1 cellular context compared by ENCODE assay signal in the genomic region with DNA sequence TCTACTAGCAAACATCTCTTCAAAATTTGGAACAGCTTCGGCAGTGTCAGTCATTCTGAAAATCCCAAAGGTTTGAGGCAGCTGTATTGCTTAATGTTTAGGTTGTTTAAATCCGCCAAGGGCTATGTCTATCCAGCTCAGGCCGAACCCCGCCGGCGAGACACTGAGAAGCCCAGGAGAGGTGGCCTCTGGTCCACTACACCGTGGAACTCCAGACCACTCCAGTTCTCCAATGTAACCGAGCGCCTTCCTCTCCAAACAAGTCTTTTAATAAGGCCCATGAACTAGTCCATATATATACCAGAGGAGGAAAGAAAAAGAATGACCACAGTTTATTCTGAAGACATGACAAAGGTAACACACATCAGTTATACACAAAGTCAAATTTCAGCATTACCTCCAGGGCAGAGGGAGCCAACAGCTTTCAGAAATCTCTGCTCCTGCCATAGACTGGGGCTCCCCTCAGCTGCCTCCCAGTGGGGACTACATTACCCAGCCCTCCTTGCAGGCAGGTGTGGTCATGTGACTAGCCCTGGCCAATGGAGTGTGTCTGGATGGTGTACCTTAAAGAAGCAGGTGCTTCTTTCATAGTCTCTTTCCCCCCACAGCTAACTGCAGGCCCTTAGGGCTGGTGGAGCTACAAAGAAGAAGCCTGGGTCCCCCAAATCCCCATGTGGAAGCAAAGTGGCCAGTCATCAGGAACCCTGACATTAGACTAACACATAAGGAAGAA.
TF ChIP-seq lines count a peak whose summit lies in the region.

A gene (minus strand): TSS at position 255 of the 733 bp plus-strand sequence. CDS start 201 bp downstream, at position 54.

TF ChIP-seq in GM12878, 131 proteins besides CTCF, POLR2A, EP300 and RAD21 (continued from another document):
- TF ChIP-seq, protein P1, sequence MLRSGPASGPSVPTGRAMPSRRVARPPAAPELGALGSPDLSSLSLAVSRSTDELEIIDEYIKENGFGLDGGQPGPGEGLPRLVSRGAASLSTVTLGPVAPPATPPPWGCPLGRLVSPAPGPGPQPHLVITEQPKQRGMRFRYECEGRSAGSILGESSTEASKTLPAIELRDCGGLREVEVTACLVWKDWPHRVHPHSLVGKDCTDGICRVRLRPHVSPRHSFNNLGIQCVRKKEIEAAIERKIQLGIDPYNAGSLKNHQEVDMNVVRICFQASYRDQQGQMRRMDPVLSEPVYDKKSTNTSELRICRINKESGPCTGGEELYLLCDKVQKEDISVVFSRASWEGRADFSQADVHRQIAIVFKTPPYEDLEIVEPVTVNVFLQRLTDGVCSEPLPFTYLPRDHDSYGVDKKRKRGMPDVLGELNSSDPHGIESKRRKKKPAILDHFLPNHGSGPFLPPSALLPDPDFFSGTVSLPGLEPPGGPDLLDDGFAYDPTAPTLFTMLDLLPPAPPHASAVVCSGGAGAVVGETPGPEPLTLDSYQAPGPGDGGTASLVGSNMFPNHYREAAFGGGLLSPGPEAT (IDR thresholded peaks at IDR 0.05; ENCODE audit: low read depth) = no peak
- TF ChIP-seq ASH2L (IDR thresholded peaks at IDR 0.05; ENCODE audit: borderline replicate concordance, low read depth) = no peak
- TF ChIP-seq ZNF384 (IDR thresholded peaks at IDR 0.05; ENCODE audit: borderline replicate concordance, low read depth, low read length) = no peak
- no peak for TF ChIP-seq IKZF2 (IDR thresholded peaks at IDR 0.05)
- TF ChIP-seq ZNF207 (IDR thresholded peaks at IDR 0.05; ENCODE audit: borderline replicate concordance) = no peak
- TF ChIP-seq, protein P2, sequence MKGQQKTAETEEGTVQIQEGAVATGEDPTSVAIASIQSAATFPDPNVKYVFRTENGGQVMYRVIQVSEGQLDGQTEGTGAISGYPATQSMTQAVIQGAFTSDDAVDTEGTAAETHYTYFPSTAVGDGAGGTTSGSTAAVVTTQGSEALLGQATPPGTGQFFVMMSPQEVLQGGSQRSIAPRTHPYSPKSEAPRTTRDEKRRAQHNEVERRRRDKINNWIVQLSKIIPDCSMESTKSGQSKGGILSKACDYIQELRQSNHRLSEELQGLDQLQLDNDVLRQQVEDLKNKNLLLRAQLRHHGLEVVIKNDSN (IDR thresholded peaks at IDR 0.05; ENCODE audit: borderline replicate concordance, extremely low read length, insufficient read depth, low read depth, low read length) = peak; percentile 92
- TF ChIP-seq IKZF1 (conservative IDR thresholded peaks at IDR 0.05) = 0 out of 2 replicates have a peak, but pooled peaks have one; percentile 20
- no peak for TF ChIP-seq ETV6 (conservative IDR thresholded peaks at IDR 0.05 in 1 of 2, IDR thresholded peaks at IDR 0.05 in 1 of 2; ENCODE audit: borderline replicate concordance in 1 of 2, low read depth in 1 of 2)
- peak; percentile 88 for TF ChIP-seq SP1 (IDR thresholded peaks at IDR 0.05; ENCODE audit: low read depth, low read length)
- TF ChIP-seq, protein P3, sequence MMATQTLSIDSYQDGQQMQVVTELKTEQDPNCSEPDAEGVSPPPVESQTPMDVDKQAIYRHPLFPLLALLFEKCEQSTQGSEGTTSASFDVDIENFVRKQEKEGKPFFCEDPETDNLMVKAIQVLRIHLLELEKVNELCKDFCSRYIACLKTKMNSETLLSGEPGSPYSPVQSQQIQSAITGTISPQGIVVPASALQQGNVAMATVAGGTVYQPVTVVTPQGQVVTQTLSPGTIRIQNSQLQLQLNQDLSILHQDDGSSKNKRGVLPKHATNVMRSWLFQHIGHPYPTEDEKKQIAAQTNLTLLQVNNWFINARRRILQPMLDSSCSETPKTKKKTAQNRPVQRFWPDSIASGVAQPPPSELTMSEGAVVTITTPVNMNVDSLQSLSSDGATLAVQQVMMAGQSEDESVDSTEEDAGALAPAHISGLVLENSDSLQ (IDR thresholded peaks at IDR 0.05) = no peak
- TF ChIP-seq, protein P4, sequence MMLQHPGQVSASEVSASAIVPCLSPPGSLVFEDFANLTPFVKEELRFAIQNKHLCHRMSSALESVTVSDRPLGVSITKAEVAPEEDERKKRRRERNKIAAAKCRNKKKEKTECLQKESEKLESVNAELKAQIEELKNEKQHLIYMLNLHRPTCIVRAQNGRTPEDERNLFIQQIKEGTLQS (IDR thresholded peaks at IDR 0.05; ENCODE audit: borderline replicate concordance, extremely low read depth, low read depth, low read length) = peak; percentile 78; the same call in 1 of the 2 replicates
- TF ChIP-seq STAT1 (conservative IDR thresholded peaks at IDR 0.05) = no peak
- TF ChIP-seq BMI1 (IDR thresholded peaks at IDR 0.05; ENCODE audit: borderline replicate concordance) = no peak
- no peak for TF ChIP-seq NR2C2 (IDR thresholded peaks at IDR 0.05; ENCODE audit: borderline replicate concordance, control insufficient read depth, insufficient read length, low read depth)
- TF ChIP-seq BHLHE40 (IDR thresholded peaks at IDR 0.05; ENCODE audit: borderline replicate concordance in 1 of 2, low read depth in 2 of 2, low read length in 1 of 2) = no peak
- TF ChIP-seq, protein P5, sequence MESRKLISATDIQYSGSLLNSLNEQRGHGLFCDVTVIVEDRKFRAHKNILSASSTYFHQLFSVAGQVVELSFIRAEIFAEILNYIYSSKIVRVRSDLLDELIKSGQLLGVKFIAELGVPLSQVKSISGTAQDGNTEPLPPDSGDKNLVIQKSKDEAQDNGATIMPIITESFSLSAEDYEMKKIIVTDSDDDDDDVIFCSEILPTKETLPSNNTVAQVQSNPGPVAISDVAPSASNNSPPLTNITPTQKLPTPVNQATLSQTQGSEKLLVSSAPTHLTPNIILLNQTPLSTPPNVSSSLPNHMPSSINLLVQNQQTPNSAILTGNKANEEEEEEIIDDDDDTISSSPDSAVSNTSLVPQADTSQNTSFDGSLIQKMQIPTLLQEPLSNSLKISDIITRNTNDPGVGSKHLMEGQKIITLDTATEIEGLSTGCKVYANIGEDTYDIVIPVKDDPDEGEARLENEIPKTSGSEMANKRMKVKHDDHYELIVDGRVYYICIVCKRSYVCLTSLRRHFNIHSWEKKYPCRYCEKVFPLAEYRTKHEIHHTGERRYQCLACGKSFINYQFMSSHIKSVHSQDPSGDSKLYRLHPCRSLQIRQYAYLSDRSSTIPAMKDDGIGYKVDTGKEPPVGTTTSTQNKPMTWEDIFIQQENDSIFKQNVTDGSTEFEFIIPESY (IDR thresholded peaks at IDR 0.05) = no peak
- no peak for TF ChIP-seq BRCA1 (IDR thresholded peaks at IDR 0.05; ENCODE audit: low read depth, low read length)
- no peak for TF ChIP-seq RBBP5 (conservative IDR thresholded peaks at IDR 0.05)
- TF ChIP-seq, protein P6, sequence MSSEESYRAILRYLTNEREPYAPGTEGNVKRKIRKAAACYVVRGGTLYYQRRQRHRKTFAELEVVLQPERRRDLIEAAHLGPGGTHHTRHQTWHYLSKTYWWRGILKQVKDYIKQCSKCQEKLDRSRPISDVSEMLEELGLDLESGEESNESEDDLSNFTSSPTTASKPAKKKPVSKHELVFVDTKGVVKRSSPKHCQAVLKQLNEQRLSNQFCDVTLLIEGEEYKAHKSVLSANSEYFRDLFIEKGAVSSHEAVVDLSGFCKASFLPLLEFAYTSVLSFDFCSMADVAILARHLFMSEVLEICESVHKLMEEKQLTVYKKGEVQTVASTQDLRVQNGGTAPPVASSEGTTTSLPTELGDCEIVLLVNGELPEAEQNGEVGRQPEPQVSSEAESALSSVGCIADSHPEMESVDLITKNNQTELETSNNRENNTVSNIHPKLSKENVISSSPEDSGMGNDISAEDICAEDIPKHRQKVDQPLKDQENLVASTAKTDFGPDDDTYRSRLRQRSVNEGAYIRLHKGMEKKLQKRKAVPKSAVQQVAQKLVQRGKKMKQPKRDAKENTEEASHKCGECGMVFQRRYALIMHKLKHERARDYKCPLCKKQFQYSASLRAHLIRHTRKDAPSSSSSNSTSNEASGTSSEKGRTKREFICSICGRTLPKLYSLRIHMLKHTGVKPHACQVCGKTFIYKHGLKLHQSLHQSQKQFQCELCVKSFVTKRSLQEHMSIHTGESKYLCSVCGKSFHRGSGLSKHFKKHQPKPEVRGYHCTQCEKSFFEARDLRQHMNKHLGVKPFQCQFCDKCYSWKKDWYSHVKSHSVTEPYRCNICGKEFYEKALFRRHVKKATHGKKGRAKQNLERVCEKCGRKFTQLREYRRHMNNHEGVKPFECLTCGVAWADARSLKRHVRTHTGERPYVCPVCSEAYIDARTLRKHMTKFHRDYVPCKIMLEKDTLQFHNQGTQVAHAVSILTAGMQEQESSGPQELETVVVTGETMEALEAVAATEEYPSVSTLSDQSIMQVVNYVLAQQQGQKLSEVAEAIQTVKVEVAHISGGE (CRISPR knock-in tag; IDR thresholded peaks at IDR 0.05) = no peak
- peak; percentile 26; the same call in 1 of the 2 replicates for TF ChIP-seq TARDBP (IDR thresholded peaks at IDR 0.05; ENCODE audit: borderline replicate concordance)
- TF ChIP-seq JUND (IDR thresholded peaks at IDR 0.05; ENCODE audit: low read depth, low read length) = no peak
- no peak for TF ChIP-seq SMAD1 (IDR thresholded peaks at IDR 0.05; ENCODE audit: low read depth, partially characterized antibody)
- TF ChIP-seq FOS (IDR thresholded peaks at IDR 0.05; ENCODE audit: borderline replicate concordance, extremely low read depth, insufficient read length) = peak; percentile 45
- TF ChIP-seq, protein P7, sequence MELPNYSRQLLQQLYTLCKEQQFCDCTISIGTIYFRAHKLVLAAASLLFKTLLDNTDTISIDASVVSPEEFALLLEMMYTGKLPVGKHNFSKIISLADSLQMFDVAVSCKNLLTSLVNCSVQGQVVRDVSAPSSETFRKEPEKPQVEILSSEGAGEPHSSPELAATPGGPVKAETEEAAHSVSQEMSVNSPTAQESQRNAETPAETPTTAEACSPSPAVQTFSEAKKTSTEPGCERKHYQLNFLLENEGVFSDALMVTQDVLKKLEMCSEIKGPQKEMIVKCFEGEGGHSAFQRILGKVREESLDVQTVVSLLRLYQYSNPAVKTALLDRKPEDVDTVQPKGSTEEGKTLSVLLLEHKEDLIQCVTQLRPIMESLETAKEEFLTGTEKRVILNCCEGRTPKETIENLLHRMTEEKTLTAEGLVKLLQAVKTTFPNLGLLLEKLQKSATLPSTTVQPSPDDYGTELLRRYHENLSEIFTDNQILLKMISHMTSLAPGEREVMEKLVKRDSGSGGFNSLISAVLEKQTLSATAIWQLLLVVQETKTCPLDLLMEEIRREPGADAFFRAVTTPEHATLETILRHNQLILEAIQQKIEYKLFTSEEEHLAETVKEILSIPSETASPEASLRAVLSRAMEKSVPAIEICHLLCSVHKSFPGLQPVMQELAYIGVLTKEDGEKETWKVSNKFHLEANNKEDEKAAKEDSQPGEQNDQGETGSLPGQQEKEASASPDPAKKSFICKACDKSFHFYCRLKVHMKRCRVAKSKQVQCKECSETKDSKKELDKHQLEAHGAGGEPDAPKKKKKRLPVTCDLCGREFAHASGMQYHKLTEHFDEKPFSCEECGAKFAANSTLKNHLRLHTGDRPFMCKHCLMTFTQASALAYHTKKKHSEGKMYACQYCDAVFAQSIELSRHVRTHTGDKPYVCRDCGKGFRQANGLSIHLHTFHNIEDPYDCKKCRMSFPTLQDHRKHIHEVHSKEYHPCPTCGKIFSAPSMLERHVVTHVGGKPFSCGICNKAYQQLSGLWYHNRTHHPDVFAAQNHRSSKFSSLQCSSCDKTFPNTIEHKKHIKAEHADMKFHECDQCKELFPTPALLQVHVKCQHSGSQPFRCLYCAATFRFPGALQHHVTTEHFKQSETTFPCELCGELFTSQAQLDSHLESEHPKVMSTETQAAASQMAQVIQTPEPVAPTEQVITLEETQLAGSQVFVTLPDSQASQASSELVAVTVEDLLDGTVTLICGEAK (IDR thresholded peaks at IDR 0.05; ENCODE audit: borderline replicate concordance) = no peak
- TF ChIP-seq, protein P8, sequence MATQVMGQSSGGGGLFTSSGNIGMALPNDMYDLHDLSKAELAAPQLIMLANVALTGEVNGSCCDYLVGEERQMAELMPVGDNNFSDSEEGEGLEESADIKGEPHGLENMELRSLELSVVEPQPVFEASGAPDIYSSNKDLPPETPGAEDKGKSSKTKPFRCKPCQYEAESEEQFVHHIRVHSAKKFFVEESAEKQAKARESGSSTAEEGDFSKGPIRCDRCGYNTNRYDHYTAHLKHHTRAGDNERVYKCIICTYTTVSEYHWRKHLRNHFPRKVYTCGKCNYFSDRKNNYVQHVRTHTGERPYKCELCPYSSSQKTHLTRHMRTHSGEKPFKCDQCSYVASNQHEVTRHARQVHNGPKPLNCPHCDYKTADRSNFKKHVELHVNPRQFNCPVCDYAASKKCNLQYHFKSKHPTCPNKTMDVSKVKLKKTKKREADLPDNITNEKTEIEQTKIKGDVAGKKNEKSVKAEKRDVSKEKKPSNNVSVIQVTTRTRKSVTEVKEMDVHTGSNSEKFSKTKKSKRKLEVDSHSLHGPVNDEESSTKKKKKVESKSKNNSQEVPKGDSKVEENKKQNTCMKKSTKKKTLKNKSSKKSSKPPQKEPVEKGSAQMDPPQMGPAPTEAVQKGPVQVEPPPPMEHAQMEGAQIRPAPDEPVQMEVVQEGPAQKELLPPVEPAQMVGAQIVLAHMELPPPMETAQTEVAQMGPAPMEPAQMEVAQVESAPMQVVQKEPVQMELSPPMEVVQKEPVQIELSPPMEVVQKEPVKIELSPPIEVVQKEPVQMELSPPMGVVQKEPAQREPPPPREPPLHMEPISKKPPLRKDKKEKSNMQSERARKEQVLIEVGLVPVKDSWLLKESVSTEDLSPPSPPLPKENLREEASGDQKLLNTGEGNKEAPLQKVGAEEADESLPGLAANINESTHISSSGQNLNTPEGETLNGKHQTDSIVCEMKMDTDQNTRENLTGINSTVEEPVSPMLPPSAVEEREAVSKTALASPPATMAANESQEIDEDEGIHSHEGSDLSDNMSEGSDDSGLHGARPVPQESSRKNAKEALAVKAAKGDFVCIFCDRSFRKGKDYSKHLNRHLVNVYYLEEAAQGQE (IDR thresholded peaks at IDR 0.05; ENCODE audit: low read depth, low read length) = no peak
- TF ChIP-seq RAD51 (IDR thresholded peaks at IDR 0.05) = peak; percentile 90
- TF ChIP-seq RUNX3 (IDR thresholded peaks at IDR 0.05; ENCODE audit: low read length) = no peak
